ENCODE assay signal across 33 cellular contexts in the genomic region with DNA sequence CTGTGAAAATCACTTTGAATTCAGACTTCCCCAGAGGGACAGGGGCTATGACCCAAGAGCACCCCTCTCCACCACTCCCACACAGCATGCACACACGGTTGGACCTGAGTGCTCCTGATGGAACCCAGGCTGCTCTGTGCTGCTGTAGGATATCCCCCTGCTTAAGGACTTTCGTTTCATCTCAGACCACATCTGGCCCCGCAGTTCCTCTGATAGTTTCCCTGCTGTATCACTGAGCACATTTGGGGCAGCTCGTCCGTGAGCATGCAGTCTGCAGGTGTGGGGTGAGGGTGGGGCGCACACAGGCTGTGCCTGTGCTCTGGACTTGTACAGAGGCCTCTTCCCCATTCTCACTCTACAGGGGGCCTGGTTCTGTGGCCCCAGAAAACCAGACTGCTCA.
"Had no signal": no experiment of that assay in that cellular context is flagged by ENCODE, and none has a peak within 500 bp of the region (broad histone marks: within the 10 kb centered on the region; RNA-seq: fewer than 3 reads in every experiment).

No MANE protein-coding gene starts in this region.

- DNase-seq: activated B cell treated with CpG ODN at 0.5 μM for 24 hours; activated CD4-positive, alpha-beta memory T cell treated with anti-CD3 and anti-CD28 coated beads, Interleukin-2, amount 10 ng/mL, durations not matched to agents 7 days and 5 days; activated CD4-positive, alpha-beta T cell treated with anti-CD3 and anti-CD28 coated beads for 48 hours; activated CD4-positive, CD25-positive, alpha-beta regulatory T cell treated with anti-CD3 and anti-CD28 coated beads, Interleukin-2, amount 50 U/mL, for 72 hours; activated CD8-positive, alpha-beta memory T cell treated with anti-CD3 and anti-CD28 coated beads for 24 hours; activated CD8-positive, alpha-beta memory T cell treated with anti-CD3 and anti-CD28 coated beads, Interleukin-2, amount 10 ng/mL, durations not matched to agents 7 days and 5 days; activated CD8-positive, alpha-beta memory T cell treated with anti-CD3 and anti-CD28 coated beads, Interleukin-2, amount 50 U/mL, for 48 hours; activated effector memory CD4-positive, alpha-beta T cell treated with anti-CD3 and anti-CD28 coated beads, Interleukin-2, amount 50 U/mL, for 16 hours; activated naive CD4-positive, alpha-beta T cell; activated naive CD4-positive, alpha-beta T cell treated with anti-CD3 and anti-CD28 coated beads, Interleukin-2, amount 50 U/mL, for 16 hours; activated naive CD8-positive, alpha-beta T cell treated with anti-CD3 and anti-CD28 coated beads for 36 hours; activated T-cell treated with anti-CD3 and anti-CD28 coated beads, Interleukin-2, amount 50 U/mL, for 48 hours; amniotic stem cell; aorta; brain microvascular endothelial cell; central memory CD4-positive, alpha-beta T cell; NCI-H1105; NCI-H1417 treated with DMSO at 0.1 percent for 48 hours; NCI-H187 treated with DMSO at 0.1 percent for 48 hours; NCI-H2081; NCI-H226; NCI-H446 treated with DMSO at 0.1 percent for 48 hours; NCI-H524; NCI-H69; PC-3; Peyer's patch; RPMI8226; SW 1271; T-helper 1 cell; T-helper 2 cell; T-helper 9 cell had no signal

- H3K9me3 ChIP-seq: Peyer's patch had no signal

- H3K4me1 ChIP-seq: Peyer's patch had no signal

- H3K9me3 Mint-ChIP-seq: activated B cell treated with CpG ODN at 0.5 μM for 24 hours; activated CD4-positive, alpha-beta memory T cell treated with anti-CD3 and anti-CD28 coated beads, Interleukin-2, amount 10 ng/mL, durations not matched to agents 7 days and 5 days; activated naive CD8-positive, alpha-beta T cell treated with anti-CD3 and anti-CD28 coated beads for 36 hours had no signal

- ATAC-seq: activated CD8-positive, alpha-beta memory T cell treated with anti-CD3 and anti-CD28 coated beads, Interleukin-2, amount 10 ng/mL, durations not matched to agents 7 days and 5 days; activated T-helper 17 cell treated with anti-CD3 and anti-CD28 coated beads, Interleukin-2, amount 50 U/mL, for 72 hours; PC-3 had no signal

- H3K27ac ChIP-seq: brain microvascular endothelial cell, Peyer's patch, VCaP had no signal

- H3K4me1 Mint-ChIP-seq: activated B cell treated with CpG ODN at 0.5 μM for 24 hours; activated CD4-positive, alpha-beta memory T cell treated with anti-CD3 and anti-CD28 coated beads, Interleukin-2, amount 10 ng/mL, durations not matched to agents 7 days and 5 days; activated CD8-positive, alpha-beta memory T cell treated with anti-CD3 and anti-CD28 coated beads, Interleukin-2, amount 10 ng/mL, durations not matched to agents 7 days and 5 days; activated naive CD8-positive, alpha-beta T cell treated with anti-CD3 and anti-CD28 coated beads for 36 hours; activated T-helper 17 cell treated with anti-CD3 and anti-CD28 coated beads, Interleukin-2, amount 50 U/mL, for 72 hours had no signal

- H3K4me3 ChIP-seq: Peyer's patch had no signal

- H3K4me3 Mint-ChIP-seq: activated B cell treated with CpG ODN at 0.5 μM for 24 hours; activated CD4-positive, alpha-beta memory T cell treated with anti-CD3 and anti-CD28 coated beads, Interleukin-2, amount 10 ng/mL, durations not matched to agents 7 days and 5 days; activated CD8-positive, alpha-beta memory T cell treated with anti-CD3 and anti-CD28 coated beads, Interleukin-2, amount 10 ng/mL, durations not matched to agents 7 days and 5 days; activated naive CD8-positive, alpha-beta T cell treated with anti-CD3 and anti-CD28 coated beads for 36 hours; activated T-helper 17 cell treated with anti-CD3 and anti-CD28 coated beads, Interleukin-2, amount 50 U/mL, for 72 hours had no signal

- H3K27me3 ChIP-seq: brain microvascular endothelial cell, Peyer's patch had no signal

- H3K27ac Mint-ChIP-seq: activated B cell treated with CpG ODN at 0.5 μM for 24 hours; activated CD4-positive, alpha-beta memory T cell treated with anti-CD3 and anti-CD28 coated beads, Interleukin-2, amount 10 ng/mL, durations not matched to agents 7 days and 5 days; activated CD8-positive, alpha-beta memory T cell treated with anti-CD3 and anti-CD28 coated beads, Interleukin-2, amount 10 ng/mL, durations not matched to agents 7 days and 5 days; activated naive CD8-positive, alpha-beta T cell treated with anti-CD3 and anti-CD28 coated beads for 36 hours; activated T-helper 17 cell treated with anti-CD3 and anti-CD28 coated beads, Interleukin-2, amount 50 U/mL, for 72 hours had no signal

- H3K36me3 Mint-ChIP-seq: activated CD8-positive, alpha-beta memory T cell treated with anti-CD3 and anti-CD28 coated beads, Interleukin-2, amount 10 ng/mL, durations not matched to agents 7 days and 5 days; activated naive CD8-positive, alpha-beta T cell treated with anti-CD3 and anti-CD28 coated beads for 36 hours had no signal

- H3K36me3 ChIP-seq: brain microvascular endothelial cell, Peyer's patch had no signal
